ENCODE assay signal across 8 cellular contexts in genomic region chrX:47831788-47832187, GRCh38. TPM values are rescaled to one million over a fixed set of nuclear protein-coding genes. Genes with fewer than 3 reads are reported as not detected.
A peak's percentile ranks its signal among the peaks of the same experiment; 100 is the strongest.
DNase-seq lines count a peak whose midpoint lies in the region; ATAC-seq and TF ChIP-seq lines count a peak whose summit lies in the region.

No MANE protein-coding gene starts in this region.

- TF ChIP-seq POLR2A in esophagus muscularis mucosa (IDR thresholded peaks at IDR 0.05; ENCODE audit: low read depth): no peak

- 48% methylated on average over 2 of the region's 2 CpGs for WGBS in esophagus muscularis mucosa

- DNase-seq in CD4-positive, alpha-beta T cell: peak; percentile 27 to 47 (median 38)
- DNase-seq in HFF-Myc (ENCODE audit: extremely low read depth, low read depth) (no peak), NCI-H82 (lab: John Stamatoyannopoulos, UW) (peak; percentile 70), esophagus muscularis mucosa (ENCODE audit: extremely low spot score) (no peak), progenitor cell of endocrine pancreas (ENCODE audit: low spot score, unreplicated experiment) (peak; percentile 16), amniotic stem cell (lab: John Stamatoyannopoulos, UW) (no peak)
- DNase-seq in activated CD8-positive, alpha-beta memory T cell treated with anti-CD3 and anti-CD28 coated beads for 24 hours: peak; percentile 74

- no peak overlapping the region for H3K4me3 Mint-ChIP-seq in CD4-positive, alpha-beta T cell
- no peak overlapping the region for H3K4me3 Mint-ChIP-seq in progenitor cell of endocrine pancreas (ENCODE audit: low read depth)

- intact Hi-C loops in CD4-positive, alpha-beta T cell (cut with DNase I, micrococcal nuclease): loop anchor here (1.0 to 10.0 kb wide), 5 partner anchors 23 to 267 kb away; partner anchors contain the start of genes ARAF (in 1 of the 2), ELK1 (in 1 of the 2) and UXT (in 1 of the 2)
- intact Hi-C loops in esophagus muscularis mucosa (cut with DNase I): no loop called here

- H3K36me3 ChIP-seq in esophagus muscularis mucosa: no peaks in the 10 kb centered on the region

- no peak for ATAC-seq in CD4-positive, alpha-beta T cell (ENCODE audit: poor library complexity)
- no peak for ATAC-seq in GM19455 (IDR thresholded peaks at IDR 0.05; ENCODE audit: unreplicated experiment)

- CTCF ChIA-PET in CD4-positive, alpha-beta T cell (lab: Charles Lee): no interaction called here

- peaks cover 18% of the 10 kb centered on the region for H3K4me1 Mint-ChIP-seq in CD4-positive, alpha-beta T cell (ENCODE audit: low read depth)
- peaks cover 2% of the 10 kb centered on the region for H3K4me1 Mint-ChIP-seq in progenitor cell of endocrine pancreas (ENCODE audit: low read depth)

- TF ChIP-seq CTCF in CD4-positive, alpha-beta T cell (IDR thresholded peaks at IDR 0.05): peak; percentile 77
- TF ChIP-seq CTCF in HFF-Myc (IDR thresholded peaks at IDR 0.05; ENCODE audit: low read depth, low read length, missing control alignments) (peak; percentile 66), esophagus muscularis mucosa (IDR thresholded peaks at IDR 0.05) (peak; percentile 26 to 52 (median 36)), progenitor cell of endocrine pancreas (IDR thresholded peaks at IDR 0.05; ENCODE audit: unreplicated experiment) (peak; percentile 64)

- H3K36me3 Mint-ChIP-seq in CD4-positive, alpha-beta T cell (ENCODE audit: low read depth): peaks cover 6% of the 10 kb centered on the region
- no peaks in the 10 kb centered on the region for H3K36me3 Mint-ChIP-seq in progenitor cell of endocrine pancreas (ENCODE audit: insufficient read depth)

- no peak overlapping the region for H3K27ac ChIP-seq in CD4-positive, alpha-beta T cell (ENCODE audit: low read depth, low read length)
- H3K27ac ChIP-seq in esophagus muscularis mucosa (replicated peaks in 1 of 4): no peak overlapping the region

- H3K4me1 ChIP-seq in esophagus muscularis mucosa: peaks cover 0 to 5% (median 0%) of the 10 kb centered on the region in 4 donors

- H3K9me3 Mint-ChIP-seq in CD4-positive, alpha-beta T cell: no peaks in the 10 kb centered on the region
- H3K9me3 Mint-ChIP-seq in progenitor cell of endocrine pancreas (ENCODE audit: low read depth): peaks cover 3% of the 10 kb centered on the region

- H3K4me3 ChIP-seq in HFF-Myc (replicated peaks; ENCODE audit: low read depth, low read length) (no peak overlapping the region), esophagus muscularis mucosa (no peak overlapping the region)

- TF ChIP-seq EP300 in esophagus muscularis mucosa (IDR thresholded peaks at IDR 0.05): no peak

- no peaks in the 10 kb centered on the region for H3K9me3 ChIP-seq in CD4-positive, alpha-beta T cell (ENCODE audit: control insufficient read depth, low read length)
- no peaks in the 10 kb centered on the region for H3K9me3 ChIP-seq in esophagus muscularis mucosa

- no peak overlapping the region for H3K27ac Mint-ChIP-seq in CD4-positive, alpha-beta T cell
- no peak overlapping the region for H3K27ac Mint-ChIP-seq in progenitor cell of endocrine pancreas

- POLR2A ChIA-PET in CD4-positive, alpha-beta T cell (lab: Charles Lee): no interaction called here

- H3K27me3 ChIP-seq in CD4-positive, alpha-beta T cell (ENCODE audit: control insufficient read depth, insufficient read depth, low read length): no peaks in the 10 kb centered on the region
- no peaks in the 10 kb centered on the region for H3K27me3 ChIP-seq in esophagus muscularis mucosa

- H3K27me3 Mint-ChIP-seq in CD4-positive, alpha-beta T cell: no peaks in the 10 kb centered on the region
- H3K27me3 Mint-ChIP-seq in progenitor cell of endocrine pancreas: no peaks in the 10 kb centered on the region

RNA-seq across cellular contexts. Expression of gene ZNF81, which starts 4.9 kb away (rescaled TPM):
- total RNA-seq in CD4-positive, alpha-beta T cell: 1 to 10 TPM; 5.1 to 5.7 TPM
- total RNA-seq in esophagus muscularis mucosa: 10 to 100 TPM in 1 of 4 donors, 1 to 10 TPM in 3; 4.8 to 12.6 (median 5.5) TPM
- 10.9 and 12.2 TPM in 2 replicates for total RNA-seq in progenitor cell of endocrine pancreas

Comparison
In these comparisons a context has a peak if more than half of its experiments do, and no peak if none do; other contexts are left out.
1. DNase-seq: peak in CD4-positive, alpha-beta T cell (10 of 10), NCI-H82 (single experiment), activated CD8-positive, alpha-beta memory T cell treated with anti-CD3 and anti-CD28 coated beads for 24 hours (single experiment) and progenitor cell of endocrine pancreas (single experiment); none in HFF-Myc (single experiment), esophagus muscularis mucosa (single experiment) and amniotic stem cell (single experiment).
2. Peak in every context shown above with its lines, with median percentiles within 50 percentile points of each other: CTCF ChIP-seq.